In genomic region chr17:859461-860195, GRCh38 we compare ENCODE assay signal across 12 cellular contexts.
DNase-seq lines count a peak whose midpoint lies in the region; ATAC-seq and TF ChIP-seq lines count a peak whose summit lies in the region.
"Had no signal": no experiment of that assay in that cellular context is flagged by ENCODE, and none has a peak within 500 bp of the region (broad histone marks: within the 10 kb centered on the region; RNA-seq: fewer than 3 reads in every experiment).

No MANE protein-coding gene starts in this region.

- peaks cover 9% of the 10 kb centered on the region for H3K36me3 Mint-ChIP-seq in MCF 10A (ENCODE audit: insufficient read depth, unreplicated experiment)

- H3K9ac ChIP-seq in IMR-90 (ENCODE audit: low read depth, low read length) (peak overlapping the region; percentile 40; the same call in 1 of the 2 replicates), stomach smooth muscle (ENCODE audit: low read length in 2 of 2) (peak overlapping the region; percentile 47 to 61)

- peak overlapping the region; percentile 60 for H2AFZ ChIP-seq in IMR-90 (replicated peaks; ENCODE audit: low read length, poor library complexity)

- peak overlapping the region; percentile 65 to 93 for H4K8ac ChIP-seq in IMR-90 (ENCODE audit: low read depth in 2 of 2, low read length in 2 of 2)

- POLR2A ChIA-PET in IMR-90 (lab: Charles Lee; ENCODE audit: unreplicated experiment): no interaction called here
- POLR2A ChIA-PET in MCF 10A (lab: Yijun Ruan, JAX): no interaction called here

- dilution Hi-C loops in IMR-90 (cut with HindIII; ENCODE audit: low sequenced_read_pairs, unreplicated experiment): no loop called here

- peak; percentile 60 for DNase-seq in IMR-90
- no peak for DNase-seq in lower lobe of right lung
- no peak for DNase-seq in activated effector memory CD4-positive, alpha-beta T cell treated with anti-CD3 and anti-CD28 coated beads, Interleukin-2, amount 50 U/mL, for 16 hours
- no peak for DNase-seq in NCI-H510A (lab: John Stamatoyannopoulos, UW)
- no peak for DNase-seq in NK-92 treated with Interleukin-12 subunit alpha and Interleukin-12 subunit beta, amount 100 ng/mL, for 24 hours (lab: John Stamatoyannopoulos, UW)
- no peak for DNase-seq in MCF 10A (ENCODE audit: unreplicated experiment)
- DNase-seq: activated T-cell treated with anti-CD3 and anti-CD28 coated beads, Interleukin-2, amount 50 U/mL, for 48 hours; DMS153; NCI-H748 treated with DMSO at 0.1 percent for 48 hours had no signal

- H3K18ac ChIP-seq in IMR-90 (ENCODE audit: low read depth, low read length): peak overlapping the region; percentile 51; the same call in 1 of the 2 replicates

- ATAC-seq in IMR-90 (ENCODE audit: low read depth) (peak; percentile 73), lower lobe of right lung (peak in 1 of 2 donors; percentile 7)

- H3K4me3 Mint-ChIP-seq in MCF 10A (ENCODE audit: unreplicated experiment): no peak overlapping the region
- H3K4me3 Mint-ChIP-seq: IgD-negative memory B cell had no signal

- H2BK120ac ChIP-seq in IMR-90 (ENCODE audit: low read depth, low read length): peak overlapping the region; percentile 13; the same call in 1 of the 2 replicates

- H3K27ac ChIP-seq in IMR-90 (ENCODE audit: insufficient read depth, low read length) (peak overlapping the region; percentile 51; the same call in 1 of the 2 replicates), ectodermal cell (ENCODE audit: insufficient read depth, low read depth, low read length, poor library complexity, severe bottlenecking) (peak overlapping the region; percentile 82), lower lobe of right lung (peak overlapping the region; percentile 64), stomach smooth muscle (ENCODE audit: low read length) (peak overlapping the region; percentile 75)

- no peak overlapping the region for H3K56ac ChIP-seq in IMR-90 (ENCODE audit: extremely low read depth, insufficient read depth, low read length)

- H3K36me3 ChIP-seq in IMR-90 (ENCODE audit: control insufficient read depth, insufficient read depth, low read length) (peaks cover 14% of the 10 kb centered on the region), ectodermal cell (ENCODE audit: control insufficient read depth, insufficient read depth, low read length) (no peaks in the 10 kb centered on the region), lower lobe of right lung (no peaks in the 10 kb centered on the region), stomach smooth muscle (ENCODE audit: control insufficient read depth in 2 of 2, insufficient read depth in 2 of 2, low read length in 2 of 2) (peaks cover 0 to 4% of the 10 kb centered on the region in 2 donors)

- H3K27me3 Mint-ChIP-seq in MCF 10A (ENCODE audit: insufficient read depth, unreplicated experiment): no peaks in the 10 kb centered on the region

- H4K5ac ChIP-seq in IMR-90 (ENCODE audit: low read depth, low read length): peak overlapping the region; percentile 78

- BruUV-seq in IMR-90 (replicated peaks; lab: Mats Ljungman, UMichigan): no TSS peak
- no TSS peak for BruUV-seq in MCF 10A (replicated peaks; lab: Mats Ljungman, UMichigan)

- peak overlapping the region; percentile 28 for H3K4ac ChIP-seq in IMR-90 (ENCODE audit: low read depth, low read length)

- H4K91ac ChIP-seq in IMR-90 (ENCODE audit: insufficient read depth, low read depth, low read length): no peak overlapping the region; the same call in 1 of the 2 replicates

- H3K4me3 ChIP-seq in IMR-90 (ENCODE audit: insufficient read depth, low read depth, low read length) (no peak overlapping the region), ectodermal cell (ENCODE audit: insufficient read depth, low read depth, low read length) (no peak overlapping the region), lower lobe of right lung (no peak overlapping the region), stomach smooth muscle (ENCODE audit: low read length in 2 of 2) (peak overlapping the region in 1 of 2 donors; percentile 44)

- H3K4me1 ChIP-seq in IMR-90 (ENCODE audit: control insufficient read depth, insufficient read depth, low read length): peaks cover 9% of the 10 kb centered on the region
- H3K4me1 ChIP-seq in ectodermal cell (ENCODE audit: control insufficient read depth, insufficient read depth, low read length): peaks cover 17% of the 10 kb centered on the region
- peaks cover 18% of the 10 kb centered on the region for H3K4me1 ChIP-seq in lower lobe of right lung
- peaks cover 39% of the 10 kb centered on the region for H3K4me1 ChIP-seq in stomach smooth muscle (ENCODE audit: control insufficient read depth, insufficient read depth, low read length)

- H2BK5ac ChIP-seq in IMR-90 (ENCODE audit: low read depth, low read length, poor library complexity, severe bottlenecking): no peak overlapping the region

- H3K27ac Mint-ChIP-seq in MCF 10A (ENCODE audit: low read depth, unreplicated experiment): no peak overlapping the region
- H3K27ac Mint-ChIP-seq: IgD-negative memory B cell had no signal

- TF ChIP-seq CTCF in IMR-90 (conservative IDR thresholded peaks at IDR 0.05; ENCODE audit: low read depth, low read length) (no peak), lower lobe of right lung (IDR thresholded peaks at IDR 0.05) (no peak), MCF 10A (IDR thresholded peaks at IDR 0.05; ENCODE audit: unreplicated experiment) (no peak)

- peak overlapping the region; percentile 65 for H3K14ac ChIP-seq in IMR-90 (replicated peaks; ENCODE audit: low read depth, low read length)

- H3K9me3 ChIP-seq in IMR-90 (ENCODE audit: control insufficient read depth, insufficient read depth, low read length) (no peaks in the 10 kb centered on the region), ectodermal cell (ENCODE audit: control insufficient read depth, low read length) (no peaks in the 10 kb centered on the region), lower lobe of right lung (no peaks in the 10 kb centered on the region), stomach smooth muscle (ENCODE audit: control insufficient read depth in 2 of 2, low read length in 2 of 2) (no peaks in the 10 kb centered on the region)

- peaks cover 51% of the 10 kb centered on the region for H4K20me1 ChIP-seq in IMR-90 (ENCODE audit: insufficient read depth, low read length)

- H3K27me3 ChIP-seq in IMR-90 (ENCODE audit: control insufficient read depth, insufficient read depth, low read length) (no peaks in the 10 kb centered on the region), ectodermal cell (ENCODE audit: control insufficient read depth, insufficient read depth, low read length, poor library complexity, severe bottlenecking) (no peaks in the 10 kb centered on the region), lower lobe of right lung (ENCODE audit: low read depth) (no peaks in the 10 kb centered on the region), stomach smooth muscle (ENCODE audit: control insufficient read depth in 1 of 2, insufficient read depth in 2 of 2, low read length in 2 of 2) (no peaks in the 10 kb centered on the region)

- H2BK20ac ChIP-seq in IMR-90 (ENCODE audit: low read depth, low read length): 0 out of 2 replicates have a peak overlapping the region, but pooled peaks have one; percentile 23

- peak overlapping the region; percentile 18; the same call in 1 of the 2 replicates for H3K23ac ChIP-seq in IMR-90 (ENCODE audit: low read depth, low read length)

- peak overlapping the region; percentile 61 for H3K4me2 ChIP-seq in IMR-90 (ENCODE audit: low read depth, low read length)

- intact Hi-C loops in IMR-90 (cut with micrococcal nuclease) (no loop called here), lower lobe of right lung (cut with DNase I) (no loop called here), MCF 10A (cut with micrococcal nuclease) (no loop called here)

- WGBS in IMR-90 (ENCODE audit: extremely low coverage in 2 of 2, insufficient read length in 1 of 2), 2 experiments: 44% methylated on average over 8 of the region's 14 CpGs; no CpG with 5 or more reads in 1 of the 2 experiments
- WGBS in ectodermal cell, 2 experiments: 63 to 71% methylated on average over 11 of the region's 14 CpGs

- no peaks in the 10 kb centered on the region for H3K9me3 Mint-ChIP-seq in MCF 10A (ENCODE audit: unreplicated experiment)
- H3K9me3 Mint-ChIP-seq: IgD-negative memory B cell had no signal

- no peaks in the 10 kb centered on the region for H3K4me1 Mint-ChIP-seq in MCF 10A (ENCODE audit: insufficient read depth, unreplicated experiment)
- H3K4me1 Mint-ChIP-seq: IgD-negative memory B cell had no signal

- peak overlapping the region; percentile 68 for H2AK5ac ChIP-seq in IMR-90 (ENCODE audit: low read depth, low read length)

- no peak overlapping the region for H2AK9ac ChIP-seq in IMR-90 (replicated peaks; ENCODE audit: low read depth, low read length, poor library complexity)

- CTCF ChIA-PET in IMR-90 (lab: Yijun Ruan, JAX): no interaction called here
- CTCF ChIA-PET in MCF 10A (lab: Yijun Ruan, JAX): interaction anchor here (1.2 kb wide), 1 partner anchor 67 kb away, joined by 3 read pairs; no protein-coding TSS in a partner anchor

- H2BK15ac ChIP-seq in IMR-90 (ENCODE audit: low read depth, low read length): no peak overlapping the region; the same call in 2 of the 3 replicates

- peaks cover 12% of the 10 kb centered on the region; the same call in 1 of the 2 replicates for H3K9me1 ChIP-seq in IMR-90 (ENCODE audit: insufficient read depth, low read length)

- H3K79me1 ChIP-seq in IMR-90 (ENCODE audit: low read depth in 1 of 2, low read length in 2 of 2): peaks cover 30 to 43% of the 10 kb centered on the region in 2 experiments

- TF ChIP-seq POLR2A in IMR-90 (IDR thresholded peaks at IDR 0.05; ENCODE audit: low read depth, low read length): no peak

- no peak for TF ChIP-seq RAD21 in IMR-90 (IDR thresholded peaks at IDR 0.05; ENCODE audit: low read length)

- in situ Hi-C loops in IMR-90 (cut with MboI; ENCODE audit: low sequenced_read_pairs): no loop called here

TF ChIP-seq in IMR-90, 13 proteins besides CTCF, POLR2A, EP300 and RAD21 (continues in another document):
- no peak for TF ChIP-seq CHD1 (IDR thresholded peaks at IDR 0.05; ENCODE audit: low read depth, low read length)
- TF ChIP-seq MAFK (IDR thresholded peaks at IDR 0.05; ENCODE audit: low read depth, low read length): no peak
- TF ChIP-seq CEBPB (IDR thresholded peaks at IDR 0.05; ENCODE audit: low read depth, low read length): no peak
- no peak for TF ChIP-seq FOS (IDR thresholded peaks at IDR 0.05; ENCODE audit: low read depth, low read length)
- no peak for TF ChIP-seq SMC3 (IDR thresholded peaks at IDR 0.05; ENCODE audit: low read depth, low read length)
- TF ChIP-seq RFX5 (IDR thresholded peaks at IDR 0.05; ENCODE audit: low read depth, low read length): no peak
- TF ChIP-seq MXI1 (IDR thresholded peaks at IDR 0.05; ENCODE audit: borderline replicate concordance, low read depth, low read length): no peak
- TF ChIP-seq BHLHE40 (IDR thresholded peaks at IDR 0.05; ENCODE audit: low read depth, low read length): no peak
- TF ChIP-seq NFE2L2 (IDR thresholded peaks at IDR 0.05; ENCODE audit: low read depth, low read length): no peak
- no peak for TF ChIP-seq MAZ (IDR thresholded peaks at IDR 0.05; ENCODE audit: borderline replicate concordance, low read depth, low read length)
